Comparison of ENCODE assay signal across 23 cellular contexts in genomic region chr13:67086260-67086659, GRCh38.
"Had no signal": no experiment of that assay in that cellular context is flagged by ENCODE, and none has a peak within 500 bp of the region (broad histone marks: within the 10 kb centered on the region; RNA-seq: fewer than 3 reads in every experiment).

No MANE protein-coding gene starts in this region.

- H3K27me3 Mint-ChIP-seq: activated B cell treated with CpG ODN at 0.5 μM for 24 hours; activated naive CD8-positive, alpha-beta T cell; brain; central memory CD8-positive, alpha-beta T cell; naive thymus-derived CD8-positive, alpha-beta T cell; type B pancreatic cell had no signal

- DNase-seq: activated B cell treated with CpG ODN at 0.5 μM for 24 hours; activated CD4-positive, alpha-beta T cell treated with anti-CD3 and anti-CD28 coated beads for 48 hours; activated CD8-positive, alpha-beta memory T cell treated with anti-CD3 and anti-CD28 coated beads, Interleukin-2, amount 50 U/mL, for 48 hours; activated gamma-delta T cell treated with Interleukin-2 at 50 U/mL for 16 hours; amniotic stem cell; effector memory CD4-positive, alpha-beta T cell; foreskin keratinocyte; head of caudate nucleus; immature natural killer cell; left cardiac atrium; mucosa of descending colon; naive thymus-derived CD8-positive, alpha-beta T cell; small intestine; stimulated activated CD4-positive, alpha-beta T cell treated with anti-CD3 and anti-CD28 coated beads, Interleukin-4, amount 100 ng/mL, for 4 hours; stimulated activated CD8-positive, alpha-beta memory T cell treated with anti-CD3 and anti-CD28 coated beads, Interleukin-4, amount 100 ng/mL, for 48 hours; stimulated activated naive CD4-positive, alpha-beta T cell treated with Interleukin-2 at 50 U/mL for 16 hours; substantia nigra; SW 1271 had no signal

- H3K9me3 ChIP-seq: mucosa of descending colon, right atrium auricular region had no signal

- H3K27ac Mint-ChIP-seq: activated B cell treated with CpG ODN at 0.5 μM for 24 hours; activated naive CD8-positive, alpha-beta T cell; immature natural killer cell; naive thymus-derived CD8-positive, alpha-beta T cell; type B pancreatic cell had no signal

- H3K9me3 Mint-ChIP-seq: activated B cell treated with CpG ODN at 0.5 μM for 24 hours; brain; naive thymus-derived CD8-positive, alpha-beta T cell; type B pancreatic cell had no signal

- H3K4me1 Mint-ChIP-seq: central memory CD8-positive, alpha-beta T cell; immature natural killer cell; naive thymus-derived CD8-positive, alpha-beta T cell had no signal

- H3K27ac ChIP-seq: foreskin keratinocyte had no signal

- ATAC-seq: foreskin keratinocyte; left cardiac atrium; mucosa of descending colon; naive thymus-derived CD8-positive, alpha-beta T cell had no signal

- H3K4me1 ChIP-seq: foreskin keratinocyte had no signal

- H3K4me3 ChIP-seq: mucosa of descending colon, right atrium auricular region had no signal

- H3K27me3 ChIP-seq: foreskin keratinocyte, right atrium auricular region had no signal

- H3K36me3 ChIP-seq: right atrium auricular region had no signal

- H3K4me3 Mint-ChIP-seq: activated B cell treated with CpG ODN at 0.5 μM for 24 hours; activated naive CD8-positive, alpha-beta T cell; central memory CD8-positive, alpha-beta T cell; immature natural killer cell; naive thymus-derived CD8-positive, alpha-beta T cell; type B pancreatic cell had no signal

- H3K36me3 Mint-ChIP-seq: activated naive CD8-positive, alpha-beta T cell; brain; immature natural killer cell; naive thymus-derived CD8-positive, alpha-beta T cell; type B pancreatic cell had no signal
